In genomic region chr2:183222751-183223150, GRCh38 we compare ENCODE assay signal across 20 cellular contexts.
DNase-seq lines count a peak whose midpoint lies in the region; ATAC-seq, FAIRE-seq and TF ChIP-seq lines count a peak whose summit lies in the region.
"Had no signal": no experiment of that assay in that cellular context is flagged by ENCODE, and none has a peak within 500 bp of the region (broad histone marks: within the 10 kb centered on the region; RNA-seq: fewer than 3 reads in every experiment).

No MANE protein-coding gene starts in this region.

- TF ChIP-seq POLR2A in GM12892 (IDR thresholded peaks at IDR 0.05; ENCODE audit: low read depth, low read length): no peak

- no peaks in the 10 kb centered on the region for H3K9me3 ChIP-seq in astrocyte (ENCODE audit: insufficient read depth, low read depth, low read length)
- H3K9me3 ChIP-seq: BE2C, HAP-1 had no signal

- FAIRE-seq in GM12892 (lab: Jason Lieb, UNC) (peak; percentile 65), astrocyte (lab: Jason Lieb, UNC) (no peak)
- FAIRE-seq: G401.6, GM12891, GM19239 had no signal

- no peak overlapping the region for H3K27ac ChIP-seq in astrocyte (ENCODE audit: low read depth, low read length)
- H3K27ac ChIP-seq: GM23248 had no signal

- no peaks in the 10 kb centered on the region for H4K20me1 ChIP-seq in astrocyte (ENCODE audit: insufficient read depth, low read length)

- no peak for TF ChIP-seq CTCF in astrocyte (IDR thresholded peaks at IDR 0.05; ENCODE audit: insufficient read depth, low read depth, low read length)
- no peak for TF ChIP-seq CTCF in endothelial cell (IDR thresholded peaks at IDR 0.05; ENCODE audit: unreplicated experiment)

- H3K27me3 Mint-ChIP-seq in astrocyte (ENCODE audit: low read depth, unreplicated experiment) (no peaks in the 10 kb centered on the region), endothelial cell (ENCODE audit: unreplicated experiment) (no peaks in the 10 kb centered on the region)
- H3K27me3 Mint-ChIP-seq: CD4-positive, CD25-positive, alpha-beta regulatory T cell; CD8-positive, alpha-beta memory T cell had no signal

- ATAC-seq in GM18907 (IDR thresholded peaks at IDR 0.05; ENCODE audit: unreplicated experiment): no peak
- no peak for ATAC-seq in GM18868 (IDR thresholded peaks at IDR 0.05; ENCODE audit: unreplicated experiment)

- no peaks in the 10 kb centered on the region for H3K9me3 Mint-ChIP-seq in astrocyte (ENCODE audit: unreplicated experiment)
- no peaks in the 10 kb centered on the region for H3K9me3 Mint-ChIP-seq in endothelial cell (ENCODE audit: unreplicated experiment)
- H3K9me3 Mint-ChIP-seq: CD8-positive, alpha-beta memory T cell had no signal

- H3K4me3 ChIP-seq in astrocyte (ENCODE audit: insufficient read depth, low read depth, low read length): no peak overlapping the region
- H3K4me3 ChIP-seq: GM23248, HAP-1 had no signal

- H3K4me1 ChIP-seq in astrocyte (ENCODE audit: insufficient read depth, low read length): no peaks in the 10 kb centered on the region
- H3K4me1 ChIP-seq: BE2C had no signal

- H3K27ac Mint-ChIP-seq in astrocyte (ENCODE audit: unreplicated experiment): no peak overlapping the region
- peak overlapping the region; percentile 39 for H3K27ac Mint-ChIP-seq in endothelial cell (ENCODE audit: unreplicated experiment)
- H3K27ac Mint-ChIP-seq: CD4-positive, CD25-positive, alpha-beta regulatory T cell; CD8-positive, alpha-beta memory T cell had no signal

- H3K27me3 ChIP-seq in astrocyte (ENCODE audit: insufficient read depth, low read length): no peaks in the 10 kb centered on the region
- H3K27me3 ChIP-seq: BE2C had no signal

- no peaks in the 10 kb centered on the region for H3K79me2 ChIP-seq in astrocyte (ENCODE audit: insufficient read depth, low read length)

- H3K36me3 ChIP-seq in astrocyte (ENCODE audit: insufficient read depth, low read length): no peaks in the 10 kb centered on the region
- H3K36me3 ChIP-seq: BE2C, HAP-1 had no signal

- H3K36me3 Mint-ChIP-seq in astrocyte (ENCODE audit: low read depth, unreplicated experiment): no peaks in the 10 kb centered on the region
- H3K36me3 Mint-ChIP-seq in endothelial cell (ENCODE audit: low read depth, unreplicated experiment): no peaks in the 10 kb centered on the region

- H2AFZ ChIP-seq in astrocyte (ENCODE audit: low read depth, low read length): no peak overlapping the region
- H2AFZ ChIP-seq: GM23248 had no signal

- no peak overlapping the region for H3K9ac ChIP-seq in astrocyte (ENCODE audit: low read length)
- H3K9ac ChIP-seq: GM23248 had no signal

- DNase-seq in GM12892 (ENCODE audit: insufficient read length) (no peak), astrocyte (ENCODE audit: low read depth) (peak; percentile 27), endothelial cell (ENCODE audit: low spot score) (no peak), NCI-H1694 treated with DMSO at 0.1 percent for 48 hours (lab: John Stamatoyannopoulos, UW) (no peak)
- no peak for DNase-seq in stimulated activated naive CD4-positive, alpha-beta T cell treated with Interleukin-2 at 50 U/mL for 16 hours (lab: John Stamatoyannopoulos, UW)
- DNase-seq: BE2C; C1 segment of cervical spinal cord; CD4-positive, CD25-positive, alpha-beta regulatory T cell; CD8-positive, alpha-beta memory T cell; COR-L47; DMS 273 treated with DMSO at 0.1 percent for 48 hours; DMS53; DND-41; GM23248 had no signal

- H3K4me1 Mint-ChIP-seq in astrocyte (ENCODE audit: low read depth, unreplicated experiment) (no peaks in the 10 kb centered on the region), endothelial cell (ENCODE audit: unreplicated experiment) (peaks cover 3% of the 10 kb centered on the region)
- H3K4me1 Mint-ChIP-seq: CD4-positive, CD25-positive, alpha-beta regulatory T cell; CD8-positive, alpha-beta memory T cell had no signal

- H3K4me3 Mint-ChIP-seq in astrocyte (ENCODE audit: unreplicated experiment): no peak overlapping the region
- H3K4me3 Mint-ChIP-seq in endothelial cell (ENCODE audit: unreplicated experiment): no peak overlapping the region
- H3K4me3 Mint-ChIP-seq: CD4-positive, CD25-positive, alpha-beta regulatory T cell; CD8-positive, alpha-beta memory T cell had no signal

- peak overlapping the region; percentile 18 for H3K4me2 ChIP-seq in astrocyte (ENCODE audit: low read length)
